Comparison of ENCODE assay signal across 8 cellular contexts in the genomic region with DNA sequence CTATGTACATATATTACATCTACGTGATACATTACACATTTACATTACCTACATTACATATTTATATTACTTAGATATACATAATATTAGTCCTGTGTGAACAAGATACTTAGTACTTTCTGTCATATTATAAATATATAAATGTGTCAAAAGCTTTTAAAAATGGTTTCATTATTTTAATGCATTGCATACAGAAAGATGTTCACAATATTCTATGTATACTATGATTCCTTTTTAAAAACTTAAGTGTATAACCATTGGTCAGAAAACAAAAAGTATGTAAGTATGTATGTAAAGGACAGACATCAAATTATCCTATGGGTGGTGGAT. TPM values are rescaled to one million over a fixed set of nuclear protein-coding genes. Genes with fewer than 3 reads are reported as not detected.
DNase-seq lines count a peak whose midpoint lies in the region; ATAC-seq and TF ChIP-seq lines count a peak whose summit lies in the region.

No MANE protein-coding gene starts in this region.

- H3F3A ChIP-seq in neural progenitor cell (ENCODE audit: low read depth) = no peaks in the 10 kb centered on the region

- peaks cover 0 to 15% (median 0%) of the 10 kb centered on the region in 11 experiments; a peak in 5 of 22 replicates for H4K20me1 ChIP-seq in BLaER1 treated with 17β-estradiol and CSF1 and Interleukin-3, amounts not matched to agents 10 nM and 100 nM
- no peaks in the 10 kb centered on the region for H4K20me1 ChIP-seq in neural progenitor cell (ENCODE audit: low read depth)

- peak overlapping the region; percentile 98 for H3K27ac Mint-ChIP-seq in neural progenitor cell

- no peak for DNase-seq in NB4 (ENCODE audit: low read depth)
- no peak for DNase-seq in neural progenitor cell (ENCODE audit: low spot score)
- no peak for DNase-seq in SKM-1 (lab: John Stamatoyannopoulos, UW; ENCODE audit: unreplicated experiment)
- DNase-seq in stimulated activated CD4-positive, alpha-beta T cell treated with anti-CD3 and anti-CD28 coated beads, Interleukin-4, amount 100 ng/mL, for 4 hours = no peak

- peak overlapping the region; percentile 98 for H3K4me3 Mint-ChIP-seq in neural progenitor cell

- H3K9me3 ChIP-seq in BLaER1 treated with 17β-estradiol and CSF1 and Interleukin-3, amounts not matched to agents 10 nM and 100 nM (replicated peaks in 1 of 11) = no peaks in the 10 kb centered on the region
- H3K9me3 ChIP-seq in duodenal mucosa (ENCODE audit: control insufficient read depth in 1 of 2, low read length in 2 of 2) = no peaks in the 10 kb centered on the region
- H3K9me3 ChIP-seq in neural progenitor cell (ENCODE audit: low read depth) = no peaks in the 10 kb centered on the region

- peaks cover 5% of the 10 kb centered on the region for H3K36me3 Mint-ChIP-seq in neural progenitor cell

- peaks cover under 1% of the 10 kb centered on the region for H3K27me3 Mint-ChIP-seq in neural progenitor cell (ENCODE audit: insufficient read depth, low read depth)

- TF ChIP-seq CTCF in NB4 (IDR thresholded peaks at IDR 0.05; ENCODE audit: low read depth, low read length) (no peak), neural progenitor cell (IDR thresholded peaks at IDR 0.05) (no peak)

- peaks cover 9 to 15% (median 12%) of the 10 kb centered on the region in 10 experiments for H3K4me1 ChIP-seq in BLaER1 treated with 17β-estradiol and CSF1 and Interleukin-3, amounts not matched to agents 10 nM and 100 nM
- H3K4me1 ChIP-seq in duodenal mucosa (ENCODE audit: control insufficient read depth in 1 of 2, insufficient read depth in 2 of 2, low read length in 2 of 2) (peaks cover 5 to 12% of the 10 kb centered on the region in 2 donors), neural progenitor cell (peaks cover 3% of the 10 kb centered on the region)

- H3K9ac ChIP-seq in BLaER1 treated with 17β-estradiol and CSF1 and Interleukin-3, amounts not matched to agents 10 nM and 100 nM = peak overlapping the region; percentile 69 to 98 (median 94); a peak in 21 of 22 replicates
- peak overlapping the region; percentile 97 to 99 for H3K9ac ChIP-seq in duodenal mucosa (ENCODE audit: low read depth in 1 of 2, low read length in 2 of 2)
- no peak overlapping the region for H3K9ac ChIP-seq in neural progenitor cell

- H3K36me3 ChIP-seq in BLaER1 treated with 17β-estradiol and CSF1 and Interleukin-3, amounts not matched to agents 10 nM and 100 nM = peaks cover under 1 to 30% (median 19%) of the 10 kb centered on the region in 11 experiments; a peak in 21 of 22 replicates
- H3K36me3 ChIP-seq in duodenal mucosa (ENCODE audit: control insufficient read depth in 1 of 2, insufficient read depth in 2 of 2, low read length in 2 of 2) (no peaks in the 10 kb centered on the region), neural progenitor cell (no peaks in the 10 kb centered on the region)

- peaks cover 39% of the 10 kb centered on the region for H3K79me2 ChIP-seq in neural progenitor cell (ENCODE audit: low read depth)

- peak overlapping the region in 10 of 11 experiments; percentile 81 to 92 (median 88); a peak in 19 of 22 replicates for H3K27ac ChIP-seq in BLaER1 treated with 17β-estradiol and CSF1 and Interleukin-3, amounts not matched to agents 10 nM and 100 nM
- H3K27ac ChIP-seq in duodenal mucosa (ENCODE audit: low read depth, low read length) = no peak overlapping the region
- no peak overlapping the region for H3K27ac ChIP-seq in neural progenitor cell

- peaks cover 11% of the 10 kb centered on the region for H3K4me1 Mint-ChIP-seq in neural progenitor cell

- H2AFZ ChIP-seq in neural progenitor cell (replicated peaks) = no peak overlapping the region

- no peak for ATAC-seq in HG03571 (IDR thresholded peaks at IDR 0.05; ENCODE audit: unreplicated experiment)
- ATAC-seq in GM19324 (IDR thresholded peaks at IDR 0.05; ENCODE audit: low FRiP score, unreplicated experiment) = no peak

- no peak for TF ChIP-seq POLR2A in NB4 (IDR thresholded peaks at IDR 0.05; ENCODE audit: extremely low read depth, insufficient read length)

- H3K4me2 ChIP-seq in BLaER1 treated with 17β-estradiol and CSF1 and Interleukin-3, amounts not matched to agents 10 nM and 100 nM = 0 out of 22 replicates have a peak overlapping the region, but pooled peaks of 1 of the 11 experiments have one; percentile 20
- peak overlapping the region; percentile 57 for H3K4me2 ChIP-seq in neural progenitor cell

- peak overlapping the region; percentile 74 to 99 (median 93) for H3K4me3 ChIP-seq in BLaER1 treated with 17β-estradiol and CSF1 and Interleukin-3, amounts not matched to agents 10 nM and 100 nM
- H3K4me3 ChIP-seq in NB4 (ENCODE audit: low read depth, low read length) = peak overlapping the region; percentile 90
- H3K4me3 ChIP-seq in duodenal mucosa (ENCODE audit: low read depth in 1 of 2, low read length in 2 of 2) = peak overlapping the region; percentile 98 to 100
- H3K4me3 ChIP-seq in neural progenitor cell = peak overlapping the region; percentile 87

- no peaks in the 10 kb centered on the region for H3K27me3 ChIP-seq in BLaER1 treated with 17β-estradiol and CSF1 and Interleukin-3, amounts not matched to agents 10 nM and 100 nM
- no peaks in the 10 kb centered on the region for H3K27me3 ChIP-seq in duodenal mucosa (ENCODE audit: control insufficient read depth in 1 of 2, insufficient read depth in 2 of 2, low read length in 2 of 2)
- peaks cover 16% of the 10 kb centered on the region for H3K27me3 ChIP-seq in neural progenitor cell

- no peaks in the 10 kb centered on the region for H3K9me3 Mint-ChIP-seq in neural progenitor cell

RNA-seq across cellular contexts. Expression of a gene that starts 0.6 kb away (rescaled TPM):
- 30.6 and 35.7 TPM in 2 replicates for total RNA-seq in neural progenitor cell (ENCODE audit: low replicate concordance)

RNA-seq across cellular contexts. Expression of a gene that starts 5.5 kb away (rescaled TPM):
- total RNA-seq in neural progenitor cell (ENCODE audit: low replicate concordance) = not detected in 2 replicates

Comparison
In these comparisons a context has a peak if more than half of its experiments do, and no peak if none do; other contexts are left out.
1. H3K27ac ChIP-seq: peak in BLaER1 treated with 17β-estradiol and CSF1 and Interleukin-3, amounts not matched to agents 10 nM and 100 nM (10 of 11); none in duodenal mucosa (single experiment) and neural progenitor cell (single experiment).
2. Peak in every context shown above with its lines, with median percentiles within 50 percentile points of each other: H3K4me3 ChIP-seq.